In genomic region chr19:44613295-44614168, GRCh38 we compare ENCODE assay signal across 1 cellular context.
A peak's percentile ranks its signal among the peaks of the same experiment; 100 is the strongest.
TF ChIP-seq lines count a peak whose summit lies in the region.

Gene IGSF23, plus strand, starts transcription at chr19:44613563. Its CDS starts 83 bp downstream, at chr19:44613646.

TF ChIP-seq in HepG2, 621 proteins besides CTCF, POLR2A, EP300 and RAD21 (continued from another document and continues in another):
- TF ChIP-seq TAF1 (CRISPR knock-in tag; IDR thresholded peaks at IDR 0.05) (peak; percentile 35; the same call in 1 of the 2 replicates), HNRNPH1 (optimal IDR thresholded peaks at IDR 0.05; ENCODE audit: low read depth, low read length) (no peak), HHEX (CRISPR knock-in tag; IDR thresholded peaks at IDR 0.05) (no peak; the same call in 1 of the 2 replicates), CREB1 (IDR thresholded peaks at IDR 0.05) (peak; percentile 47), CREB1 (CRISPR knock-in tag; IDR thresholded peaks at IDR 0.05) (0 out of 2 replicates have a peak, but pooled peaks have one; percentile 31), PCBP2 (optimal IDR thresholded peaks at IDR 0.05; ENCODE audit: low read depth, low read length, poor library complexity, severe bottlenecking) (no peak), ZSCAN5A (CRISPR knock-in tag; IDR thresholded peaks at IDR 0.05; ENCODE audit: borderline replicate concordance) (0 out of 2 replicates have a peak, but pooled peaks have one; percentile 56), ASH2L (IDR thresholded peaks at IDR 0.05; ENCODE audit: insufficient read length, low read depth, low read length) (peak; percentile 98), SKI (IDR thresholded peaks at IDR 0.05; ENCODE audit: partially characterized antibody) (peak; percentile 63), KMT2A (CRISPR knock-in tag; IDR thresholded peaks at IDR 0.05) (peak; percentile 22; the same call in 1 of the 2 replicates), ZNF263 (CRISPR knock-in tag; IDR thresholded peaks at IDR 0.05) (no peak), HNF4A (CRISPR knock-in tag; IDR thresholded peaks at IDR 0.05) (peak; percentile 99), AFF4 (CRISPR knock-in tag; IDR thresholded peaks at IDR 0.05) (no peak), PAWR (CRISPR knock-in tag; IDR thresholded peaks at IDR 0.05; ENCODE audit: borderline replicate concordance) (no peak), ADNP (CRISPR knock-in tag; IDR thresholded peaks at IDR 0.05) (no peak), SMAD1 (CRISPR knock-in tag; IDR thresholded peaks at IDR 0.05; ENCODE audit: borderline replicate concordance, low read depth) (no peak), ZNF138 (CRISPR knock-in tag; IDR thresholded peaks at IDR 0.05; ENCODE audit: low read depth) (0 out of 2 replicates have a peak, but pooled peaks have one; percentile 43), MIER3 (CRISPR knock-in tag; IDR thresholded peaks at IDR 0.05; ENCODE audit: borderline replicate concordance) (no peak; the same call in 1 of the 2 replicates), ARID4A (CRISPR knock-in tag; IDR thresholded peaks at IDR 0.05; ENCODE audit: borderline replicate concordance) (peak; percentile 42; the same call in 1 of the 2 replicates), ZNF703 (CRISPR knock-in tag; IDR thresholded peaks at IDR 0.05; ENCODE audit: borderline replicate concordance) (no peak), TOE1 (CRISPR knock-in tag; IDR thresholded peaks at IDR 0.05) (no peak), ETV6 (CRISPR knock-in tag; conservative IDR thresholded peaks at IDR 0.05) (no peak), LRRFIP1 (CRISPR knock-in tag; conservative IDR thresholded peaks at IDR 0.05) (no peak), MTF1 (CRISPR knock-in tag; IDR thresholded peaks at IDR 0.05) (peak; percentile 43; the same call in 1 of the 2 replicates), ZKSCAN5 (CRISPR knock-in tag; IDR thresholded peaks at IDR 0.05) (peak; percentile 99), REL (CRISPR knock-in tag; conservative IDR thresholded peaks at IDR 0.05) (no peak), CREM (IDR thresholded peaks at IDR 0.05) (peak; percentile 71; the same call in 1 of the 2 replicates), CREM (CRISPR knock-in tag; IDR thresholded peaks at IDR 0.05) (no peak), BATF2 (CRISPR knock-in tag; IDR thresholded peaks at IDR 0.05) (no peak), KIAA2018 (CRISPR knock-in tag; IDR thresholded peaks at IDR 0.05; ENCODE audit: borderline replicate concordance) (no peak), ZNF678 (CRISPR knock-in tag; IDR thresholded peaks at IDR 0.05) (no peak), HBP1 (CRISPR knock-in tag; IDR thresholded peaks at IDR 0.05; ENCODE audit: low read depth) (no peak), WIZ (CRISPR knock-in tag; IDR thresholded peaks at IDR 0.05) (no peak)
